ENCODE assay signal across 8 cellular contexts in the genomic region with DNA sequence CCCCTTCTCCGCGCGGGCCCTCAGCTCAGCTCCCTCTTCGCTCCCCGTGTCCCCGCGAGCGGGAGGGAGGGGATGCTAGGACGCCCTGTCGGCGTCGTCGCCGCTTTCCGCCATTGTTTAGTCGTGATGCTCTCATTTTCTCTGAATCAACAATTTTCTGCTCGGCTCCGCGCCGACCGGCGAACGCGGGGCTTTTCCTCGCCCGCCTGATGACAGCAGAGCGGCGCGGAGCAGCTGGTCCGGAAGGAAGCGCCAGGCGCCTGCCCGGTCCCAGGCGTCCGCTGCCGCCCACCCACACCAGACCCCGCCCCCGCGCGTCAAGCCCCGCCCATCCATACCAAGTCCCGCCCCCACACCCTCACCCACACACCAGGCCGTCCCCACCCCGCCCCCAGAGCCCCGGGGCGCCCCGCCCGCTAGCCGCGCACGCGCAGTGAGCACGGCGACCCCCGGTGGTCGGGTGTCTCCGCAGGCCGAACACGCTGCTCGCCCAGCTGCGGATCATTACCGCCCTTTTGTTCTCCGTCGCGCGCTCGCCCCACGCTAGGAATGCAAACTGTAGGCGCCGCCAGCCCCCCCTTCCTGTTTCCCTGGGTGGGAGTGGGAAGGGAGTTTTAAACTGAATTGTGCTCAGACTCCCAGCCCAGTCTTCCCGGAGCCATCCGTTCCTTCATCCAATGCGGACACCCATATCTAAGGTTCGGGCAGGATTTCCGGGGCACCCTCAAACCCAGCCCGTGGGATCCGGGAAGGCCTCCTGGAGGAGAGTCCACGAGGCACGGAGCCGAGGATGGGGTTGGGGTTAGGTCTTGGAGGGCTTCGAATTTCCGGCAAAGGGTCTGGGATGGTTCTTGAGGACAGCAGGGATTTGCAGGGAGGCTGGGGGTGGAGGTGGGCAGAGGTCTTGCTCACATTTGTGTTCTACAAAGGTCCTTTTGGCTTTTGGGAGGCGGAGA. TPM values are rescaled to one million over a fixed set of nuclear protein-coding genes. Genes with fewer than 3 reads are reported as not detected.
DNase-seq lines count a peak whose midpoint lies in the region; ATAC-seq and TF ChIP-seq lines count a peak whose summit lies in the region.

No MANE protein-coding gene starts in this region.

- intact Hi-C loops in ovary (cut with DNase I) (no loop called here), testis (cut with DNase I; ENCODE audit: low total_unique reads) (no loop called here)

- H3K27me3 ChIP-seq in BE2C = no peaks in the 10 kb centered on the region; the same call in none of the 2 replicates
- peaks cover 67% of the 10 kb centered on the region for H3K27me3 ChIP-seq in NT2/D1 (ENCODE audit: insufficient read depth, insufficient read length)
- peaks cover 76% of the 10 kb centered on the region for H3K27me3 ChIP-seq in gastroesophageal sphincter
- H3K27me3 ChIP-seq in ovary = no peaks in the 10 kb centered on the region
- H3K27me3 ChIP-seq in testis = no peaks in the 10 kb centered on the region

- peaks cover 6% of the 10 kb centered on the region; the same call in 1 of the 2 replicates for H3K4me1 ChIP-seq in BE2C
- H3K4me1 ChIP-seq in NT2/D1 (ENCODE audit: insufficient read depth, insufficient read length) = peaks cover 8% of the 10 kb centered on the region
- H3K4me1 ChIP-seq in gastroesophageal sphincter = peaks cover 0 to 17% (median 12%) of the 10 kb centered on the region in 3 donors
- H3K4me1 ChIP-seq in ovary (ENCODE audit: insufficient read depth) = peaks cover 3% of the 10 kb centered on the region
- H3K4me1 ChIP-seq in testis = peaks cover 3% of the 10 kb centered on the region

- H3K9ac ChIP-seq in NT2/D1 (ENCODE audit: insufficient read length, low read depth) = peak overlapping the region; percentile 79

- H3K36me3 ChIP-seq in BE2C (no peaks in the 10 kb centered on the region), NT2/D1 (ENCODE audit: insufficient read depth, insufficient read length, low read length) (no peaks in the 10 kb centered on the region), gastroesophageal sphincter (no peaks in the 10 kb centered on the region), ovary (no peaks in the 10 kb centered on the region), testis (ENCODE audit: low read depth, missing control alignments) (no peaks in the 10 kb centered on the region)

- H3K9me3 ChIP-seq in BE2C (no peaks in the 10 kb centered on the region), NT2/D1 (ENCODE audit: insufficient read depth, low read length) (no peaks in the 10 kb centered on the region), gastroesophageal sphincter (no peaks in the 10 kb centered on the region), ovary (no peaks in the 10 kb centered on the region), testis (no peaks in the 10 kb centered on the region)

- H3K4me3 ChIP-seq in BE2C (ENCODE audit: low read depth, low read length) = peak overlapping the region; percentile 84
- H3K4me3 ChIP-seq in NT2/D1 (ENCODE audit: insufficient read length, low read depth) = peak overlapping the region; percentile 71
- peak overlapping the region in 1 of 2 donors; percentile 51 for H3K4me3 ChIP-seq in gastroesophageal sphincter
- peak overlapping the region; percentile 30 for H3K4me3 ChIP-seq in ovary
- peak overlapping the region; percentile 16 to 62 for H3K4me3 ChIP-seq in testis

- H3K27ac ChIP-seq in gastroesophageal sphincter (no peak overlapping the region), ovary (no peak overlapping the region), testis (no peak overlapping the region)

- peak; percentile 91 for DNase-seq in BE2C
- DNase-seq in NT2/D1 (ENCODE audit: low read depth, low spot score) = peak; percentile 48
- peak; percentile 57 for DNase-seq in activated gamma-delta T cell treated with Interleukin-2 at 50 U/mL for 16 hours
- DNase-seq in ovary = peak; percentile 28 to 66 (median 62)
- DNase-seq in testis = peak; percentile 83
- DNase-seq in SIG-M5 treated with dmso at 0.1 percent for 504 hours (lab: John Stamatoyannopoulos, UW; ENCODE audit: unreplicated experiment) = no peak

- TF ChIP-seq CTCF in BE2C (IDR thresholded peaks at IDR 0.05; ENCODE audit: low read depth, low read length) (no peak), gastroesophageal sphincter (IDR thresholded peaks at IDR 0.05) (no peak), ovary (IDR thresholded peaks at IDR 0.05) (no peak), testis (IDR thresholded peaks at IDR 0.05) (no peak)

- TF ChIP-seq POLR2A in gastroesophageal sphincter (IDR thresholded peaks at IDR 0.05) (no peak), ovary (IDR thresholded peaks at IDR 0.05) (no peak), testis (IDR thresholded peaks at IDR 0.05) (no peak)

- TF ChIP-seq EP300 in gastroesophageal sphincter (IDR thresholded peaks at IDR 0.05) = no peak
- no peak for TF ChIP-seq EP300 in ovary (IDR thresholded peaks at IDR 0.05)

- ATAC-seq in GM21825 (IDR thresholded peaks at IDR 0.05; ENCODE audit: unreplicated experiment) (peak; percentile 53), gastroesophageal sphincter (peak; percentile 34)

- 30 to 67% methylated on average over 3 to 6 of the region's 83 CpGs for WGBS in gastroesophageal sphincter (ENCODE audit: low coverage in 1 of 2), 2 donors
- 4 to 6% (median 5%) methylated on average over 64 to 83 of the region's 83 CpGs for WGBS in ovary, 3 donors
- WGBS in testis, 2 donors = 3 to 9% methylated on average over 19 to 54 of the region's 83 CpGs

RNA-seq across cellular contexts. Expression of a gene that starts 49.8 kb away (rescaled TPM):
- polyA plus RNA-seq in BE2C (2012; ENCODE audit: insufficient read depth, insufficient read length, low read depth) = 85.5 TPM
- not detected for total RNA-seq in gastroesophageal sphincter
- not detected for total RNA-seq in ovary
- polyA plus RNA-seq in ovary = not detected
- under 1 TPM; 0.25 to 0.55 TPM for total RNA-seq in testis
- polyA plus RNA-seq in testis (ENCODE audit: insufficient read depth, low read depth, low replicate concordance) = 0.96 TPM
